In genomic region chrX:63250253-63250868, GRCh38 we compare ENCODE assay signal across 8 cellular contexts.
DNase-seq lines count a peak whose midpoint lies in the region; ATAC-seq and TF ChIP-seq lines count a peak whose summit lies in the region.

No MANE protein-coding gene starts in this region.

- H3K27ac Mint-ChIP-seq in natural killer cell = no peak overlapping the region

- no peak overlapping the region for H3K4me3 ChIP-seq in AG09309 (ENCODE audit: control insufficient read depth, low read depth, low read length)

- H3K27me3 Mint-ChIP-seq in natural killer cell (ENCODE audit: low read depth in 2 of 2) = peaks cover 0 to 2% of the 10 kb centered on the region in 2 donors

- no peaks in the 10 kb centered on the region for H3K9me3 Mint-ChIP-seq in natural killer cell

- ATAC-seq in GM18909 (IDR thresholded peaks at IDR 0.05; ENCODE audit: poor library complexity, unreplicated experiment) = peak; percentile 100
- peak; percentile 100 for ATAC-seq in HG03097 (IDR thresholded peaks at IDR 0.05; ENCODE audit: low FRiP score, unreplicated experiment)
- ATAC-seq in esophagus mucosa = peak; percentile 96
- ATAC-seq in natural killer cell = peak; percentile 87 to 100 (median 98)

- no peak overlapping the region for H3K27ac ChIP-seq in substantia nigra (ENCODE audit: low read depth, low read length, poor library complexity, severe bottlenecking)

- TF ChIP-seq CTCF in AG09309 (IDR thresholded peaks at IDR 0.05; ENCODE audit: control insufficient read depth, insufficient read depth, low read depth, low read length, missing control alignments) = peak; percentile 81
- TF ChIP-seq CTCF in natural killer cell (IDR thresholded peaks at IDR 0.05) = peak; percentile 81

- H3K36me3 Mint-ChIP-seq in natural killer cell = no peaks in the 10 kb centered on the region

- DNase-seq in AG09309 (ENCODE audit: low read depth) = peak; percentile 69
- DNase-seq in T-helper 1 cell = peak in 3 of 5 donors; percentile 16 to 53 (median 27)
- DNase-seq in natural killer cell = no peak
- no peak for DNase-seq in NCI-H2171 treated with DMSO at 0.1 percent for 48 hours (lab: John Stamatoyannopoulos, UW)
- no peak for DNase-seq in substantia nigra (lab: John Stamatoyannopoulos, UW)

- no peaks in the 10 kb centered on the region for H3K4me1 Mint-ChIP-seq in natural killer cell

- intact Hi-C loops in natural killer cell (cut with micrococcal nuclease) = no loop called here

- no peak overlapping the region for H3K4me3 Mint-ChIP-seq in natural killer cell

Comparison
In these comparisons a context has a peak if more than half of its experiments do, and no peak if none do; other contexts are left out.
1. DNase-seq: peak in AG09309 (single experiment) and T-helper 1 cell (3 of 5); none in natural killer cell (single experiment), NCI-H2171 treated with DMSO at 0.1 percent for 48 hours (single experiment) and substantia nigra (0 of 49).
2. Peak in every context shown above with its lines, with median percentiles within 50 percentile points of each other: ATAC-seq.